1 cellular context compared by ENCODE assay signal in genomic region chr1:178341218-178341956, GRCh38.
TF ChIP-seq lines count a peak whose summit lies in the region.

No MANE protein-coding gene starts in this region.

TF ChIP-seq in HCT116, 20 proteins besides CTCF, POLR2A, EP300 and RAD21 (continued from another document):
- TF ChIP-seq YY1 (IDR thresholded peaks at IDR 0.05; ENCODE audit: extremely low read depth, insufficient replicate concordance, low read depth, low read length) (peak; percentile 30), MAX (IDR thresholded peaks at IDR 0.05) (no peak), CBX3 (IDR thresholded peaks at IDR 0.05; ENCODE audit: low read depth) (peak; percentile 55; the same call in 1 of the 2 replicates), JUND (IDR thresholded peaks at IDR 0.05) (0 out of 2 replicates have a peak, but pooled peaks have one; percentile 27), SRF (IDR thresholded peaks at IDR 0.05; ENCODE audit: low read depth) (no peak), CEBPB (IDR thresholded peaks at IDR 0.05; ENCODE audit: low read depth) (no peak), ZFX (IDR thresholded peaks at IDR 0.05) (no peak), FOSL1 (IDR thresholded peaks at IDR 0.05; ENCODE audit: low read depth) (peak; percentile 24; the same call in 1 of the 2 replicates), EZH2 (IDR thresholded peaks at IDR 0.05) (no peak), ATF3 (IDR thresholded peaks at IDR 0.05) (no peak), TCF7L2 (IDR thresholded peaks at IDR 0.05; ENCODE audit: borderline replicate concordance, extremely low read depth, insufficient read depth, insufficient read length) (no peak), POLR2AphosphoS5 (IDR thresholded peaks at IDR 0.05; ENCODE audit: low read depth, low read length) (peak; percentile 61), SIN3A (IDR thresholded peaks at IDR 0.05; ENCODE audit: low read depth) (0 out of 2 replicates have a peak, but pooled peaks have one; percentile 14), ELF1 (IDR thresholded peaks at IDR 0.05; ENCODE audit: borderline replicate concordance, low read depth) (no peak), EZH2phosphoT487 (IDR thresholded peaks at IDR 0.05; ENCODE audit: borderline replicate concordance) (no peak), ZBTB33 (IDR thresholded peaks at IDR 0.05; ENCODE audit: extremely low read depth, insufficient replicate concordance, low read length) (no peak)
